In genomic region chr3:72818092-72818721, GRCh38 we compare ENCODE assay signal across 8 cellular contexts. TPM values are rescaled to one million over a fixed set of nuclear protein-coding genes. Genes with fewer than 3 reads are reported as not detected.
A peak's percentile ranks its signal among the peaks of the same experiment; 100 is the strongest.
DNase-seq lines count a peak whose midpoint lies in the region; ATAC-seq and TF ChIP-seq lines count a peak whose summit lies in the region.

No MANE protein-coding gene starts in this region.

- H3F3A ChIP-seq in PC-9 (ENCODE audit: insufficient read depth, low read depth), result 0 out of 2 replicates have a peak, but pooled peaks cover 4% of the 10 kb centered on the region

- POLR2A ChIA-PET in PC-9 (lab: Charles Lee; ENCODE audit: unreplicated experiment), result no interaction called here

- H3K27ac Mint-ChIP-seq in activated naive CD4-positive, alpha-beta T cell treated with anti-CD3 and anti-CD28 coated beads for 36 hours, result no peak overlapping the region
- H3K27ac Mint-ChIP-seq in stimulated activated naive CD8-positive, alpha-beta T cell treated with anti-CD3 and anti-CD28 coated beads, Interleukin-15, amount 100 ng/mL, for 72 hours, result peak overlapping the region; percentile 59 to 71

- H3K9me2 ChIP-seq in PC-9 (ENCODE audit: insufficient read depth), result no peaks in the 10 kb centered on the region

- H3K4me1 ChIP-seq in PC-9 (replicated peaks; ENCODE audit: insufficient read depth), result peaks cover 17% of the 10 kb centered on the region

- ATAC-seq in stimulated activated naive CD8-positive, alpha-beta T cell treated with anti-CD3 and anti-CD28 coated beads, Interleukin-15, amount 100 ng/mL, for 72 hours, result no peak
- no peak for ATAC-seq in GM18517 (IDR thresholded peaks at IDR 0.05; ENCODE audit: unreplicated experiment)

- H2AFZ ChIP-seq in PC-9, result no peak overlapping the region

- no TSS peak for BruUV-seq in PC-9 (replicated peaks; lab: Mats Ljungman, UMichigan)

- H3K4me3 ChIP-seq in PC-9 (no peak overlapping the region), fibroblast of mammary gland (ENCODE audit: control insufficient read depth, low read depth, low read length) (no peak overlapping the region)

- H3K27me3 ChIP-seq in PC-9 (ENCODE audit: insufficient read depth, low read depth), result no peaks in the 10 kb centered on the region

- no peaks in the 10 kb centered on the region for H3K9me3 Mint-ChIP-seq in activated naive CD4-positive, alpha-beta T cell treated with anti-CD3 and anti-CD28 coated beads for 36 hours
- H3K9me3 Mint-ChIP-seq in stimulated activated naive CD8-positive, alpha-beta T cell treated with anti-CD3 and anti-CD28 coated beads, Interleukin-15, amount 100 ng/mL, for 72 hours, result no peaks in the 10 kb centered on the region

- no peaks in the 10 kb centered on the region for H3K9me3 ChIP-seq in PC-9 (ENCODE audit: insufficient read depth, low read depth)

- CTCF ChIA-PET in activated naive CD4-positive, alpha-beta T cell treated with anti-CD3 and anti-CD28 coated beads for 36 hours (lab: Charles Lee), result interaction anchor here (1.3 to 5.9 kb wide), 4 partner anchors 152 to 943 kb away, joined by 3 to 88 read pairs (median 5); no protein-coding TSS in a partner anchor
- CTCF ChIA-PET in PC-9 (lab: Charles Lee), result no interaction called here

- no peaks in the 10 kb centered on the region for H3K36me3 ChIP-seq in PC-9 (ENCODE audit: low read depth)

- H3K79me2 ChIP-seq in PC-9 (ENCODE audit: low read depth), result no peaks in the 10 kb centered on the region

- no peak overlapping the region for H3K4me3 Mint-ChIP-seq in activated naive CD4-positive, alpha-beta T cell treated with anti-CD3 and anti-CD28 coated beads for 36 hours
- no peak overlapping the region for H3K4me3 Mint-ChIP-seq in stimulated activated naive CD8-positive, alpha-beta T cell treated with anti-CD3 and anti-CD28 coated beads, Interleukin-15, amount 100 ng/mL, for 72 hours

- peaks cover 19% of the 10 kb centered on the region for H3K4me1 Mint-ChIP-seq in activated naive CD4-positive, alpha-beta T cell treated with anti-CD3 and anti-CD28 coated beads for 36 hours (ENCODE audit: low read depth)
- H3K4me1 Mint-ChIP-seq in stimulated activated naive CD8-positive, alpha-beta T cell treated with anti-CD3 and anti-CD28 coated beads, Interleukin-15, amount 100 ng/mL, for 72 hours, result peaks cover 25% of the 10 kb centered on the region

- peak; percentile 13 for DNase-seq in activated naive CD4-positive, alpha-beta T cell treated with anti-CD3 and anti-CD28 coated beads for 36 hours
- no peak for DNase-seq in activated naive CD4-positive, alpha-beta T cell (lab: John Stamatoyannopoulos, UW)
- peak in 1 of 2 experiments; percentile 11 for DNase-seq in PC-9
- DNase-seq in fibroblast of mammary gland (ENCODE audit: low read depth), result peak; percentile 53
- no peak for DNase-seq in stimulated activated naive CD8-positive, alpha-beta T cell treated with anti-CD3 and anti-CD28 coated beads, Interleukin-15, amount 100 ng/mL, for 72 hours
- no peak for DNase-seq in SIG-M5 treated with dmso at 0.1 percent for 504 hours (lab: John Stamatoyannopoulos, UW; ENCODE audit: unreplicated experiment)
- DNase-seq in stimulated activated CD4-positive, alpha-beta T cell treated with anti-CD3 and anti-CD28 coated beads, Interleukin-2, amount 100 ng/mL, for 24 hours, result no peak

- intact Hi-C loops in activated naive CD4-positive, alpha-beta T cell treated with anti-CD3 and anti-CD28 coated beads for 36 hours (cut with micrococcal nuclease), result no loop called here
- intact Hi-C loops in PC-9 (cut with micrococcal nuclease; ENCODE audit: unreplicated experiment), result loop anchor here (1.0 kb wide), 2 partner anchors 152 to 943 kb away; no protein-coding TSS in a partner anchor

- TF ChIP-seq CTCF in PC-9 (conservative IDR thresholded peaks at IDR 0.05) (peak; percentile 70), fibroblast of mammary gland (conservative IDR thresholded peaks at IDR 0.05; ENCODE audit: control insufficient read depth, insufficient read depth, low read depth, low read length) (peak; percentile 65)

- no peak overlapping the region for H3K4me2 ChIP-seq in PC-9

- no peaks in the 10 kb centered on the region for H3K27me3 Mint-ChIP-seq in activated naive CD4-positive, alpha-beta T cell treated with anti-CD3 and anti-CD28 coated beads for 36 hours (ENCODE audit: low read depth)
- no peaks in the 10 kb centered on the region for H3K27me3 Mint-ChIP-seq in stimulated activated naive CD8-positive, alpha-beta T cell treated with anti-CD3 and anti-CD28 coated beads, Interleukin-15, amount 100 ng/mL, for 72 hours

- no peak overlapping the region for H3K27ac ChIP-seq in PC-9

- peaks cover 17% of the 10 kb centered on the region for H3K36me3 Mint-ChIP-seq in activated naive CD4-positive, alpha-beta T cell treated with anti-CD3 and anti-CD28 coated beads for 36 hours (ENCODE audit: low read depth)

- no peaks in the 10 kb centered on the region for H4K20me1 ChIP-seq in PC-9 (ENCODE audit: insufficient read depth)

RNA-seq across cellular contexts. Expression of gene SHQ1, which starts 30.0 kb away (rescaled TPM):
- 10 to 100 TPM; 19.9 to 20.5 TPM for total RNA-seq in activated naive CD4-positive, alpha-beta T cell treated with anti-CD3 and anti-CD28 coated beads for 36 hours
- total RNA-seq in PC-9 (2021), result 24.4 and 24.8 TPM in 2 replicates

Comparison
In these comparisons a context has a peak if more than half of its experiments do, and no peak if none do; other contexts are left out.
1. DNase-seq: peak in activated naive CD4-positive, alpha-beta T cell treated with anti-CD3 and anti-CD28 coated beads for 36 hours (single experiment) and fibroblast of mammary gland (single experiment); none in activated naive CD4-positive, alpha-beta T cell (0 of 4), stimulated activated naive CD8-positive, alpha-beta T cell treated with anti-CD3 and anti-CD28 coated beads, Interleukin-15, amount 100 ng/mL, for 72 hours (0 of 2), SIG-M5 treated with dmso at 0.1 percent for 504 hours (single experiment) and stimulated activated CD4-positive, alpha-beta T cell treated with anti-CD3 and anti-CD28 coated beads, Interleukin-2, amount 100 ng/mL, for 24 hours (0 of 2).